ENCODE assay signal across 8 cellular contexts in genomic region chr1:229507502-229507901, GRCh38. TPM values are rescaled to one million over a fixed set of nuclear protein-coding genes. Genes with fewer than 3 reads are reported as not detected.
DNase-seq lines count a peak whose midpoint lies in the region; ATAC-seq, FAIRE-seq and TF ChIP-seq lines count a peak whose summit lies in the region.

No MANE protein-coding gene starts in this region.

- H3K27me3 ChIP-seq in H7 (ENCODE audit: control insufficient read depth, insufficient read depth, low read length): no peaks in the 10 kb centered on the region
- H3K27me3 ChIP-seq in thyroid gland: no peaks in the 10 kb centered on the region

- no peaks in the 10 kb centered on the region for H3K36me3 ChIP-seq in H7 (replicated peaks; ENCODE audit: control insufficient read depth, insufficient read depth, low read length)
- peaks cover 3 to 5% of the 10 kb centered on the region in 2 donors for H3K36me3 ChIP-seq in kidney (ENCODE audit: control insufficient read depth in 1 of 2, insufficient read depth in 2 of 2, low read length in 2 of 2)
- no peaks in the 10 kb centered on the region for H3K36me3 ChIP-seq in thyroid gland

- H3K4me1 Mint-ChIP-seq in activated T-helper 17 cell treated with anti-CD3 and anti-CD28 coated beads, Interleukin-2, amount 50 U/mL, for 72 hours: peaks cover 12% of the 10 kb centered on the region

- no peak for DNase-seq in AG10803 (ENCODE audit: low read depth)
- no peak for DNase-seq in H7
- DNase-seq in kidney: no peak
- DNase-seq in thyroid gland: no peak
- DNase-seq in LoVo (ENCODE audit: low spot score): no peak
- no peak for DNase-seq in activated CD4-positive, alpha-beta T cell treated with anti-CD3 and anti-CD28 coated beads for 1 hour
- no peak for DNase-seq in GM10248 (ENCODE audit: extremely low spot score)

- peak overlapping the region; percentile 78 to 87 for H3K27ac ChIP-seq in kidney (ENCODE audit: low read depth in 2 of 2, low read length in 2 of 2)
- peak overlapping the region; percentile 85 to 93 (median 89) for H3K27ac ChIP-seq in thyroid gland

- H3K27me3 Mint-ChIP-seq in activated T-helper 17 cell treated with anti-CD3 and anti-CD28 coated beads, Interleukin-2, amount 50 U/mL, for 72 hours: no peaks in the 10 kb centered on the region

- no peaks in the 10 kb centered on the region for H3K9me3 Mint-ChIP-seq in activated T-helper 17 cell treated with anti-CD3 and anti-CD28 coated beads, Interleukin-2, amount 50 U/mL, for 72 hours

- H3K4me3 ChIP-seq in AG10803 (ENCODE audit: low read length) (peak overlapping the region; percentile 93), H7 (ENCODE audit: insufficient read depth, low read depth, low read length) (peak overlapping the region; percentile 94), kidney (ENCODE audit: low read length in 2 of 2) (peak overlapping the region; percentile 92 to 99), thyroid gland (replicated peaks in 1 of 3) (peak overlapping the region; percentile 33 to 95 (median 81))

- peaks cover 0 to 11% of the 10 kb centered on the region in 2 donors for H3K4me1 ChIP-seq in kidney (ENCODE audit: control insufficient read depth in 1 of 2, insufficient read depth in 1 of 2, low read depth in 1 of 2, low read length in 2 of 2)
- H3K4me1 ChIP-seq in thyroid gland: peaks cover 7 to 8% of the 10 kb centered on the region in 2 donors

- intact Hi-C loops in kidney (cut with DNase I): no loop called here
- intact Hi-C loops in thyroid gland (cut with DNase I): no loop called here

- POLR2A ChIA-PET in GM10248 (lab: Yijun Ruan, JAX): no interaction called here

- no peaks in the 10 kb centered on the region for H3K9me3 ChIP-seq in kidney (ENCODE audit: control insufficient read depth in 1 of 2, low read length in 2 of 2)
- H3K9me3 ChIP-seq in thyroid gland: no peaks in the 10 kb centered on the region

- no peak for ATAC-seq in activated T-helper 17 cell treated with anti-CD3 and anti-CD28 coated beads, Interleukin-2, amount 50 U/mL, for 72 hours (replicated peaks)

- H3K27ac Mint-ChIP-seq in activated T-helper 17 cell treated with anti-CD3 and anti-CD28 coated beads, Interleukin-2, amount 50 U/mL, for 72 hours: peak overlapping the region; percentile 87

- CTCF ChIA-PET in GM10248 (lab: Yijun Ruan, JAX): interaction anchor here (0.8 to 2.7 kb wide), 5 partner anchors 10 to 249 kb away, joined by 3 to 14 read pairs (median 6); partner anchors contain the start of gene ABCB10

- peak overlapping the region; percentile 83 for H3K4me3 Mint-ChIP-seq in activated T-helper 17 cell treated with anti-CD3 and anti-CD28 coated beads, Interleukin-2, amount 50 U/mL, for 72 hours

- H3K36me3 Mint-ChIP-seq in activated T-helper 17 cell treated with anti-CD3 and anti-CD28 coated beads, Interleukin-2, amount 50 U/mL, for 72 hours (ENCODE audit: low read depth): peaks cover 29% of the 10 kb centered on the region

- H3K9ac ChIP-seq in kidney (ENCODE audit: low read length in 2 of 2): peak overlapping the region; percentile 76 to 92

- 2 to 4% methylated on average over 5 of the region's 5 CpGs for WGBS in thyroid gland, 2 donors

- TF ChIP-seq CTCF in AG10803 (conservative IDR thresholded peaks at IDR 0.05; ENCODE audit: low read length): no peak
- TF ChIP-seq CTCF in kidney (IDR thresholded peaks at IDR 0.05; ENCODE audit: borderline replicate concordance, extremely low read depth, insufficient read depth): no peak
- TF ChIP-seq CTCF in thyroid gland (IDR thresholded peaks at IDR 0.05): no peak
- no peak for TF ChIP-seq CTCF in GM10248 (IDR thresholded peaks at IDR 0.05; ENCODE audit: control extremely low read depth, extremely low read depth, low read depth, missing control alignments)

- no peak for TF ChIP-seq POLR2A in thyroid gland (IDR thresholded peaks at IDR 0.05)

- FAIRE-seq in kidney (lab: Jason Lieb, UNC): no peak

RNA-seq across cellular contexts. Expression of gene NUP133, which starts 0.6 kb away (rescaled TPM):
- 72.5 and 78.1 TPM in 2 replicates for total RNA-seq in H7 (2014; rRNA removed; shearing (Covaris generic))
- total RNA-seq in activated T-helper 17 cell treated with anti-CD3 and anti-CD28 coated beads, Interleukin-2, amount 50 U/mL, for 72 hours: 10 to 100 TPM; 42.1 to 52.1 TPM
- 35.0 TPM for total RNA-seq in kidney
- polyA plus RNA-seq in kidney (ENCODE audit: insufficient read depth, low read depth, low replicate concordance): 15.9 TPM
- 10 to 100 TPM; 29.6 to 40.7 (median 37.3) TPM for total RNA-seq in thyroid gland

RNA-seq across cellular contexts. Expression of gene ABCB10, which starts 51.0 kb away (rescaled TPM):
- 18.0 and 19.8 TPM in 2 replicates for total RNA-seq in H7 (2014; rRNA removed; shearing (Covaris generic))
- total RNA-seq in activated T-helper 17 cell treated with anti-CD3 and anti-CD28 coated beads, Interleukin-2, amount 50 U/mL, for 72 hours: 10 to 100 TPM; 26.4 to 31.6 TPM
- 15.4 TPM for total RNA-seq in kidney
- 4.5 TPM for polyA plus RNA-seq in kidney (ENCODE audit: insufficient read depth, low read depth, low replicate concordance)
- 10 to 100 TPM; 13.7 to 22.6 (median 17.8) TPM for total RNA-seq in thyroid gland
